Comparison of ENCODE assay signal across 8 cellular contexts in the genomic region with DNA sequence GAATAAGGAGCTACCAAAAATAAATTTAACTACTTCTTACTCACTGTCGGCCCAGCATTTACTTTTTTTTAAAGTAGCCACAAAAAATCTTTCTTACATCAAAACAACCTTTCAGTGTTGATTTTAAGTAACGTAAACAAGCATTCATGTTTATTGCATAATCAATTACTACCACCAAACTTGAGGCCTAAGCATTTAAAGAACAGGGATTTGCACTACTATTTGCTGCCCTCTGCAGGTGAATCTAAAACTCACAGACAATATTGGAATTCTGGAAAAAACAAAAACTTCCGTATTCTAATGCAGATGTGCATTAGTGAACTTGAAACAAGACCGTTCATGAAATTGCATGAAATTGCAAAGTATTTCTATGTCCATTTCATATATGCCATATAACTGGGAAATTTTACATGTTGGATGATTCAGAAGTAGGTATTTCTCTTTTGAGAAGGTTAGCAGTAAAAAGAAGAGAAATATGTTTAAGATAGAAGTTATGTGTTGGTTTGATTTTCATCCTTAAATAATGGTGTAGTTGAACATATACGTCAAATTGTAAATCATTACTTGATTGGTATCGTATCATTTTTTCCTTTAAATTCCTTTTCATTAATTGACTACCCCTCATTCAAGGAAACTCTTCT. TPM values are rescaled to one million over a fixed set of nuclear protein-coding genes. Genes with fewer than 3 reads are reported as not detected.
DNase-seq lines count a peak whose midpoint lies in the region; ATAC-seq and TF ChIP-seq lines count a peak whose summit lies in the region.

No MANE protein-coding gene starts in this region.

- DNase-seq in heart left ventricle (no peak), left ventricle myocardium superior (no peak), SK-N-DZ (ENCODE audit: low spot score) (peak; percentile 37), fibroblast of the conjunctiva (ENCODE audit: low read depth) (peak; percentile 26), renal cortical epithelial cell (ENCODE audit: low read depth) (peak; percentile 56)

- intact Hi-C loops in heart left ventricle (cut with DNase I) (loop anchor here in 8 of 10 donors (2.0 to 10.0 kb wide), 9 partner anchors 109 to 706 kb away; no protein-coding TSS in a partner anchor), left ventricle myocardium superior (cut with micrococcal nuclease) (no loop called here)

- H3K9me3 ChIP-seq in heart left ventricle: no peaks in the 10 kb centered on the region

- no peak overlapping the region for H3K4me3 ChIP-seq in heart left ventricle

- 49 to 54% (median 49%) methylated on average over 6 of the region's 6 CpGs for WGBS in heart left ventricle, 4 donors

- H3K27me3 ChIP-seq in heart left ventricle: peaks cover 0 to 3% (median 0%) of the 10 kb centered on the region in 9 donors

- TF ChIP-seq CTCF in heart left ventricle (IDR thresholded peaks at IDR 0.05): peak; percentile 57 to 79 (median 70)

- H3K4me1 ChIP-seq in heart left ventricle: peaks cover 0 to 11% (median 0%) of the 10 kb centered on the region in 12 donors

- H3K27ac ChIP-seq in heart left ventricle: no peak overlapping the region

- no peak for TF ChIP-seq POLR2A in heart left ventricle (IDR thresholded peaks at IDR 0.05)

- no peaks in the 10 kb centered on the region for H3K36me3 ChIP-seq in heart left ventricle

- ATAC-seq in heart left ventricle (no peak), left ventricle myocardium superior (no peak), HG03432 (IDR thresholded peaks at IDR 0.05; ENCODE audit: unreplicated experiment) (peak; percentile 51), HG03025 (IDR thresholded peaks at IDR 0.05; ENCODE audit: low FRiP score, unreplicated experiment) (no peak), HG03520 (IDR thresholded peaks at IDR 0.05; ENCODE audit: unreplicated experiment) (no peak)

RNA-seq across cellular contexts. Expression of gene CGGBP1, which starts 55.6 kb away (rescaled TPM):
- total RNA-seq in heart left ventricle (10 to 100 TPM; 41.9 to 58.8 (median 46.0) TPM), left ventricle myocardium superior (44.1 TPM), renal cortical epithelial cell (53.5 and 81.8 TPM in 2 replicates)
- polyA plus RNA-seq in heart left ventricle: 10 to 100 TPM; 23.6 to 44.9 TPM
- polyA plus RNA-seq in SK-N-DZ (2014; cell fraction: cytosol; rRNA removed): 66.8 and 68.2 TPM in 2 replicates
- polyA plus RNA-seq in SK-N-DZ (2014; cell fraction: nucleus; rRNA removed): 92.9 and 122 TPM in 2 replicates

RNA-seq across cellular contexts. Expression of gene ZNF654, which starts 55.8 kb away (rescaled TPM):
- 10 to 100 TPM in 5 of 9 donors, 1 to 10 TPM in 4; 5.5 to 15.9 (median 11.4) TPM for total RNA-seq in heart left ventricle
- polyA plus RNA-seq in heart left ventricle: 1 to 10 TPM; 2.4 to 3.7 TPM
- 10.3 TPM for total RNA-seq in left ventricle myocardium superior
- 3.6 and 3.7 TPM in 2 replicates for polyA plus RNA-seq in SK-N-DZ (2014; cell fraction: cytosol; rRNA removed)
- polyA plus RNA-seq in SK-N-DZ (2014; cell fraction: nucleus; rRNA removed): 6.4 and 6.7 TPM in 2 replicates
- total RNA-seq in renal cortical epithelial cell: 10.8 and 32.2 TPM in 2 replicates

Comparison
In these comparisons a context has a peak if more than half of its experiments do, and no peak if none do; other contexts are left out.
1. DNase-seq: peak in SK-N-DZ (single experiment), fibroblast of the conjunctiva (single experiment) and renal cortical epithelial cell (single experiment); none in heart left ventricle (0 of 5) and left ventricle myocardium superior (single experiment).